In genomic region chr5:88883566-88884434, GRCh38 we compare ENCODE assay signal across 7 cellular contexts. TPM values are rescaled to one million over a fixed set of nuclear protein-coding genes. Genes with fewer than 3 reads are reported as not detected.
A peak's percentile ranks its signal among the peaks of the same experiment; 100 is the strongest.
DNase-seq lines count a peak whose midpoint lies in the region; TF ChIP-seq lines count a peak whose summit lies in the region.

No MANE protein-coding gene starts in this region.

- no peaks in the 10 kb centered on the region for H3K9me3 ChIP-seq in HAP-1
- no peaks in the 10 kb centered on the region for H3K9me3 ChIP-seq in uterus

- H3K4me1 Mint-ChIP-seq in activated CD4-positive, alpha-beta memory T cell treated with anti-CD3 and anti-CD28 coated beads, Interleukin-2, amount 10 ng/mL, durations not matched to agents 7 days and 5 days, result peaks cover 19% of the 10 kb centered on the region

- peak overlapping the region; percentile 93 to 97 for H3K27ac ChIP-seq in uterus

- in situ Hi-C loops in HAP-1 (cut with MboI; ENCODE audit: low sequenced_read_pairs), result no loop called here

- intact Hi-C loops in uterus (cut with DNase I; ENCODE audit: low total_unique reads), result no loop called here

- DNase-seq in GM06990 (ENCODE audit: extremely low read depth, insufficient read length), result peak; percentile 81
- peak; percentile 71 to 74 for DNase-seq in HAP-1 (ENCODE audit: low spot score in 2 of 2)
- DNase-seq in NCI-H2227 (lab: John Stamatoyannopoulos, UW; ENCODE audit: unreplicated experiment), result peak; percentile 75
- DNase-seq in activated CD4-positive, alpha-beta memory T cell treated with anti-CD3 and anti-CD28 coated beads, Interleukin-2, amount 10 ng/mL, durations not matched to agents 7 days and 5 days, result no peak
- peak; percentile 87 for DNase-seq in fibroblast of pulmonary artery (ENCODE audit: low read depth)
- peak; percentile 92 for DNase-seq in myocyte (ENCODE audit: low read depth)
- DNase-seq in uterus, result peak; percentile 67 to 83

- peak overlapping the region; percentile 82 for H3K4me3 Mint-ChIP-seq in activated CD4-positive, alpha-beta memory T cell treated with anti-CD3 and anti-CD28 coated beads, Interleukin-2, amount 10 ng/mL, durations not matched to agents 7 days and 5 days

- peaks cover 56% of the 10 kb centered on the region for H3K27me3 Mint-ChIP-seq in activated CD4-positive, alpha-beta memory T cell treated with anti-CD3 and anti-CD28 coated beads, Interleukin-2, amount 10 ng/mL, durations not matched to agents 7 days and 5 days

- no peaks in the 10 kb centered on the region for H3K27me3 ChIP-seq in GM06990 (replicated peaks; ENCODE audit: control insufficient read depth, insufficient read depth, low read length)
- H3K27me3 ChIP-seq in HAP-1 (ENCODE audit: low read depth), result no peaks in the 10 kb centered on the region
- no peaks in the 10 kb centered on the region for H3K27me3 ChIP-seq in uterus

- H3K4me3 ChIP-seq in GM06990 (replicated peaks; ENCODE audit: low read depth, low read length), result peak overlapping the region; percentile 93
- H3K4me3 ChIP-seq in HAP-1, result peak overlapping the region; percentile 51
- H3K4me3 ChIP-seq in fibroblast of pulmonary artery (replicated peaks; ENCODE audit: low read depth, low read length), result peak overlapping the region; percentile 67
- peak overlapping the region; percentile 52 to 72 for H3K4me3 ChIP-seq in uterus

- TF ChIP-seq CTCF in GM06990 (IDR thresholded peaks at IDR 0.05; ENCODE audit: insufficient read depth, low read length, poor library complexity, severe bottlenecking) (no peak), fibroblast of pulmonary artery (IDR thresholded peaks at IDR 0.05; ENCODE audit: low read length, missing control alignments) (peak; percentile 13), uterus (IDR thresholded peaks at IDR 0.05) (peak in 2 of 4 experiments; percentile 4 to 22)

- H3K36me3 ChIP-seq in GM06990 (ENCODE audit: control insufficient read depth, insufficient read depth, low read length), result no peaks in the 10 kb centered on the region; the same call in 1 of the 2 replicates
- H3K36me3 ChIP-seq in HAP-1 (replicated peaks), result no peaks in the 10 kb centered on the region
- H3K36me3 ChIP-seq in uterus, result no peaks in the 10 kb centered on the region

- H3K9me3 Mint-ChIP-seq in activated CD4-positive, alpha-beta memory T cell treated with anti-CD3 and anti-CD28 coated beads, Interleukin-2, amount 10 ng/mL, durations not matched to agents 7 days and 5 days, result no peaks in the 10 kb centered on the region

- peak overlapping the region; percentile 11 for H3K27ac Mint-ChIP-seq in activated CD4-positive, alpha-beta memory T cell treated with anti-CD3 and anti-CD28 coated beads, Interleukin-2, amount 10 ng/mL, durations not matched to agents 7 days and 5 days

- H3K36me3 Mint-ChIP-seq in activated CD4-positive, alpha-beta memory T cell treated with anti-CD3 and anti-CD28 coated beads, Interleukin-2, amount 10 ng/mL, durations not matched to agents 7 days and 5 days (ENCODE audit: low read depth), result no peaks in the 10 kb centered on the region

- POLR2A ChIA-PET in activated CD4-positive, alpha-beta memory T cell treated with anti-CD3 and anti-CD28 coated beads, Interleukin-2, amount 10 ng/mL, durations not matched to agents 7 days and 5 days (lab: Charles Lee), result interaction anchor here (0.6 kb wide), 1 partner anchor 210 kb away, joined by 3 read pairs; no protein-coding TSS in a partner anchor

- TF ChIP-seq POLR2A in uterus (IDR thresholded peaks at IDR 0.05), result peak; percentile 46 to 59

- CTCF ChIA-PET in activated CD4-positive, alpha-beta memory T cell treated with anti-CD3 and anti-CD28 coated beads, Interleukin-2, amount 10 ng/mL, durations not matched to agents 7 days and 5 days (lab: Charles Lee), result interaction anchor here (0.6 to 1.7 kb wide), 2 partner anchors 193 to 1103 kb away, joined by 4 to 5 read pairs; no protein-coding TSS in a partner anchor

- peaks cover 28% of the 10 kb centered on the region for H3K4me1 ChIP-seq in HAP-1
- no peaks in the 10 kb centered on the region for H3K4me1 ChIP-seq in uterus

RNA-seq across cellular contexts. Expression of gene MEF2C, which starts 0.8 kb away (rescaled TPM):
- total RNA-seq in activated CD4-positive, alpha-beta memory T cell treated with anti-CD3 and anti-CD28 coated beads, Interleukin-2, amount 10 ng/mL, durations not matched to agents 7 days and 5 days, result under 1 TPM in 1 of 2 experiments, not detected in 1; 0.03 TPM
- total RNA-seq in myocyte (254 and 364 TPM in 2 replicates), uterus (100 to 1,000 TPM in 1 of 4 donors, 10 to 100 TPM in 3; 30.3 to 134 (median 70.3) TPM)
- 92.7 TPM for polyA plus RNA-seq in myocyte (2012)

Comparison
In these comparisons a context has a peak if more than half of its experiments do, and no peak if none do; other contexts are left out.
1. RNA of gene MEF2C, which starts 0.8 kb away (total RNA-seq): 254 to 364 TPM in myocyte and 30.3 to 134 TPM in uterus; 0.03 TPM in activated CD4-positive, alpha-beta memory T cell treated with anti-CD3 and anti-CD28 coated beads, Interleukin-2, amount 10 ng/mL, durations not matched to agents 7 days and 5 days; every median in the first group is over 10 times any median in the second.
2. Peak in every context shown above with its lines, with median percentiles within 50 percentile points of each other: H3K4me3 ChIP-seq.